In the genomic region with DNA sequence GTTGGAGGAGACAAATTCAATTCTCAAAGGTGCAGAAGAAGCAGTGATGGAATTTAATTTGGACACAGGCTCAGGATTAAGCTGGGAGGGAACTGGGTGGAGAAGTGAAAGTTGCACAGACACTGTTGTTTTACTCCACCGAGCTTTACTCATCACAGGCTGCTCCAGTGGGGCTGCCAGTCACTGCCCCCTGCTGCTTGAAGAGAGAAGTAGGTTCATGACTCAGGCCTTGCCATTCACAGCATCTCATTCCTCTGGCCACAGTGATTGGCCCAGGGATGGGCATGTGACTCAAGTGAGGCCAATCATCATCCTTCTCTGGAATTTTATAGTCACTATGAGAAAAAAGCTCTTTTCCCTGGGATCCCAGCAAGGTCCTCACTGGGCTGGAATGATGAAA, we compare ENCODE assay signal across 8 cellular contexts. TPM values are rescaled to one million over a fixed set of nuclear protein-coding genes. Genes with fewer than 3 reads are reported as not detected.
DNase-seq lines count a peak whose midpoint lies in the region; ATAC-seq and TF ChIP-seq lines count a peak whose summit lies in the region.

No MANE protein-coding gene starts in this region.

- DNase-seq in GM10266 (ENCODE audit: extremely low spot score) (no peak), LNCaP clone FGC (ENCODE audit: low read depth) (no peak), left cardiac atrium (no peak), NK-92 (lab: John Stamatoyannopoulos, UW; ENCODE audit: unreplicated experiment) (no peak)
- DNase-seq in activated CD4-positive, alpha-beta memory T cell treated with anti-CD3 and anti-CD28 coated beads for 36 hours, result peak; percentile 80
- DNase-seq in stimulated activated CD8-positive, alpha-beta memory T cell treated with anti-CD3 and anti-CD28 coated beads, Interleukin-4, amount 100 ng/mL, for 48 hours, result peak; percentile 58

- peak; percentile 62 for ATAC-seq in GM21619 (IDR thresholded peaks at IDR 0.05; ENCODE audit: unreplicated experiment)
- peak; percentile 64 to 71 for ATAC-seq in left cardiac atrium
- ATAC-seq in GM21737 (IDR thresholded peaks at IDR 0.05; ENCODE audit: unreplicated experiment), result no peak

- CTCF ChIA-PET in activated CD4-positive, alpha-beta memory T cell treated with anti-CD3 and anti-CD28 coated beads for 36 hours (lab: Charles Lee), result interaction anchor here (0.7 to 3.4 kb wide), 15 partner anchors 9 to 259 kb away, joined by 3 to 47 read pairs (median 5); partner anchors contain the start of gene GNAO1

- H3K9me3 Mint-ChIP-seq in activated CD4-positive, alpha-beta memory T cell treated with anti-CD3 and anti-CD28 coated beads for 36 hours, result no peaks in the 10 kb centered on the region

- no peaks in the 10 kb centered on the region for H3K4me1 Mint-ChIP-seq in activated CD4-positive, alpha-beta memory T cell treated with anti-CD3 and anti-CD28 coated beads for 36 hours (ENCODE audit: low read depth)

- H3K4me3 ChIP-seq in LNCaP clone FGC (ENCODE audit: low read depth, low read length), result no peak overlapping the region

- intact Hi-C loops in activated CD4-positive, alpha-beta memory T cell treated with anti-CD3 and anti-CD28 coated beads for 36 hours (cut with micrococcal nuclease), result loop anchor here (2.0 to 5.0 kb wide), 3 partner anchors 59 to 162 kb away; no protein-coding TSS in a partner anchor
- intact Hi-C loops in left cardiac atrium (cut with DNase I), result loop anchor here (10.0 kb wide), 1 partner anchor 258 kb away; no protein-coding TSS in a partner anchor

- TF ChIP-seq CTCF in GM10266 (IDR thresholded peaks at IDR 0.05; ENCODE audit: control insufficient read depth, insufficient read depth, low read depth, missing control alignments) (peak; percentile 39), LNCaP clone FGC (IDR thresholded peaks at IDR 0.05; ENCODE audit: control insufficient read depth, extremely low read depth, insufficient read depth) (peak; percentile 31)

- no peaks in the 10 kb centered on the region for H3K27me3 Mint-ChIP-seq in activated CD4-positive, alpha-beta memory T cell treated with anti-CD3 and anti-CD28 coated beads for 36 hours

- POLR2A ChIA-PET in activated CD4-positive, alpha-beta memory T cell treated with anti-CD3 and anti-CD28 coated beads for 36 hours (lab: Charles Lee), result no interaction called here

- no peak overlapping the region for H3K27ac Mint-ChIP-seq in activated CD4-positive, alpha-beta memory T cell treated with anti-CD3 and anti-CD28 coated beads for 36 hours

- H3K4me3 Mint-ChIP-seq in activated CD4-positive, alpha-beta memory T cell treated with anti-CD3 and anti-CD28 coated beads for 36 hours, result no peak overlapping the region

- H3K36me3 Mint-ChIP-seq in activated CD4-positive, alpha-beta memory T cell treated with anti-CD3 and anti-CD28 coated beads for 36 hours, result no peaks in the 10 kb centered on the region

RNA-seq across cellular contexts. Expression of gene GNAO1, which starts 11.8 kb away (rescaled TPM):
- total RNA-seq in activated CD4-positive, alpha-beta memory T cell treated with anti-CD3 and anti-CD28 coated beads for 36 hours, result 1 to 10 TPM; 1.3 to 1.4 TPM
- total RNA-seq in left cardiac atrium, result 10 to 100 TPM; 65.3 to 92.9 TPM

Comparison
In these comparisons a context has a peak if more than half of its experiments do, and no peak if none do; other contexts are left out.
1. DNase-seq: peak in activated CD4-positive, alpha-beta memory T cell treated with anti-CD3 and anti-CD28 coated beads for 36 hours (single experiment) and stimulated activated CD8-positive, alpha-beta memory T cell treated with anti-CD3 and anti-CD28 coated beads, Interleukin-4, amount 100 ng/mL, for 48 hours (single experiment); none in GM10266 (single experiment), LNCaP clone FGC (single experiment), left cardiac atrium (single experiment) and NK-92 (single experiment).
2. RNA of gene GNAO1, which starts 11.8 kb away (total RNA-seq): 65.3 to 92.9 TPM in left cardiac atrium; 1.3 to 1.4 TPM in activated CD4-positive, alpha-beta memory T cell treated with anti-CD3 and anti-CD28 coated beads for 36 hours; every median in the first group is over 10 times any median in the second.